16 cellular contexts compared by ENCODE assay signal in genomic region chr2:182432051-182432450, GRCh38. TPM values are rescaled to one million over a fixed set of nuclear protein-coding genes. Genes with fewer than 3 reads are reported as not detected.
A peak's percentile ranks its signal among the peaks of the same experiment; 100 is the strongest.
DNase-seq lines count a peak whose midpoint lies in the region; ATAC-seq and TF ChIP-seq lines count a peak whose summit lies in the region.
"Had no signal": no experiment of that assay in that cellular context is flagged by ENCODE, and none has a peak within 500 bp of the region (broad histone marks: within the 10 kb centered on the region; RNA-seq: fewer than 3 reads in every experiment).

No MANE protein-coding gene starts in this region.

- H3K79me2 ChIP-seq in GM23248 (ENCODE audit: insufficient read depth) (no peaks in the 10 kb centered on the region), PC-9 (ENCODE audit: low read depth) (no peaks in the 10 kb centered on the region)

- H3K9ac ChIP-seq in GM23248, result no peak overlapping the region

- H3K27ac ChIP-seq in GM23248 (no peak overlapping the region), PC-9 (no peak overlapping the region), left lung (no peak overlapping the region)

- H3K36me3 Mint-ChIP-seq in nephron progenitor cell (ENCODE audit: low read depth), result no peaks in the 10 kb centered on the region
- H3K36me3 Mint-ChIP-seq: CD4-positive, CD25-positive, alpha-beta regulatory T cell had no signal

- H3K4me2 ChIP-seq in GM23248 (ENCODE audit: unreplicated experiment) (peak overlapping the region; percentile 22), PC-9 (no peak overlapping the region)

- no peak for TF ChIP-seq CTCF in PC-9 (conservative IDR thresholded peaks at IDR 0.05)
- TF ChIP-seq CTCF in nephron progenitor cell (IDR thresholded peaks at IDR 0.05), result no peak
- TF ChIP-seq CTCF in left lung (IDR thresholded peaks at IDR 0.05), result no peak

- in situ Hi-C loops in GM23248 (cut with MboI), result no loop called here

- H3K27me3 ChIP-seq in GM23248 (replicated peaks; ENCODE audit: insufficient read depth) (no peaks in the 10 kb centered on the region), PC-9 (ENCODE audit: insufficient read depth, low read depth) (no peaks in the 10 kb centered on the region), left lung (no peaks in the 10 kb centered on the region)
- H3K27me3 ChIP-seq: BE2C had no signal

- WGBS in GM23248 (ENCODE audit: low coverage in 1 of 2, low lambda C conversion rate in 2 of 2, missing lambda C conversion rate in 2 of 2), 2 experiments, result 97 to 100% methylated on average over 1 of the region's 1 CpG

- H3K27ac Mint-ChIP-seq in nephron progenitor cell, result no peak overlapping the region
- H3K27ac Mint-ChIP-seq: CD4-positive, CD25-positive, alpha-beta regulatory T cell had no signal

- H3K4me1 ChIP-seq in GM23248 (ENCODE audit: insufficient read depth), result peaks cover 31% of the 10 kb centered on the region
- H3K4me1 ChIP-seq in PC-9 (replicated peaks; ENCODE audit: insufficient read depth), result no peaks in the 10 kb centered on the region
- H3K4me1 ChIP-seq in left lung, result no peaks in the 10 kb centered on the region
- H3K4me1 ChIP-seq: BE2C, Caco-2, HAP-1 had no signal

- peaks cover 3% of the 10 kb centered on the region for H3K27me3 Mint-ChIP-seq in nephron progenitor cell (ENCODE audit: low read depth, poor library complexity)
- H3K27me3 Mint-ChIP-seq: CD4-positive, CD25-positive, alpha-beta regulatory T cell had no signal

- CTCF ChIA-PET in PC-9 (lab: Charles Lee), result no interaction called here

- DNase-seq in GM23248 (peak; percentile 31), PC-9 (no peak), fibroblast of peridontal ligament (ENCODE audit: extremely low read depth) (peak; percentile 33), SIG-M5 (lab: John Stamatoyannopoulos, UW) (no peak), nephron progenitor cell (no peak), left lung (no peak)
- DNase-seq: ACHN; BE2C; C1 segment of cervical spinal cord; Caco-2; CD4-positive, CD25-positive, alpha-beta regulatory T cell; GF-D8; KG1 had no signal

- peaks cover 2% of the 10 kb centered on the region for H3K4me1 Mint-ChIP-seq in nephron progenitor cell
- H3K4me1 Mint-ChIP-seq: CD4-positive, CD25-positive, alpha-beta regulatory T cell had no signal

- H3K4me3 Mint-ChIP-seq in nephron progenitor cell, result no peak overlapping the region
- H3K4me3 Mint-ChIP-seq: CD4-positive, CD25-positive, alpha-beta regulatory T cell had no signal

- H3K9me2 ChIP-seq in GM23248 (ENCODE audit: insufficient read depth) (no peaks in the 10 kb centered on the region), PC-9 (ENCODE audit: insufficient read depth) (no peaks in the 10 kb centered on the region; the same call in 1 of the 2 replicates)

- intact Hi-C loops in PC-9 (cut with micrococcal nuclease; ENCODE audit: unreplicated experiment) (no loop called here), left lung (cut with DNase I) (no loop called here)

- H3K9me3 Mint-ChIP-seq in nephron progenitor cell, result peaks cover 3% of the 10 kb centered on the region

- POLR2A ChIA-PET in PC-9 (lab: Charles Lee; ENCODE audit: unreplicated experiment), result no interaction called here

- no peak overlapping the region for H3K4me3 ChIP-seq in GM23248
- H3K4me3 ChIP-seq in PC-9, result no peak overlapping the region
- no peak overlapping the region for H3K4me3 ChIP-seq in left lung
- H3K4me3 ChIP-seq: HAP-1 had no signal

- ATAC-seq in left lung (no peak), GM18867 (IDR thresholded peaks at IDR 0.05; ENCODE audit: unreplicated experiment) (no peak)
- ATAC-seq: HepG2 had no signal

- H3K9me3 ChIP-seq in GM23248 (ENCODE audit: low read depth) (no peaks in the 10 kb centered on the region), PC-9 (ENCODE audit: insufficient read depth, low read depth) (no peaks in the 10 kb centered on the region), left lung (no peaks in the 10 kb centered on the region)
- H3K9me3 ChIP-seq: BE2C, Caco-2, HAP-1 had no signal

- H3F3A ChIP-seq in GM23248 (ENCODE audit: insufficient read depth) (no peaks in the 10 kb centered on the region), PC-9 (ENCODE audit: insufficient read depth, low read depth) (no peaks in the 10 kb centered on the region)

- H2AFZ ChIP-seq in GM23248 (no peak overlapping the region), PC-9 (0 out of 2 replicates have a peak overlapping the region, but pooled peaks have one; percentile 4)

- BruUV-seq in PC-9 (replicated peaks; lab: Mats Ljungman, UMichigan), result no TSS peak

- H3K36me3 ChIP-seq in GM23248 (ENCODE audit: low read depth) (no peaks in the 10 kb centered on the region), PC-9 (ENCODE audit: low read depth) (no peaks in the 10 kb centered on the region), left lung (no peaks in the 10 kb centered on the region)
- H3K36me3 ChIP-seq: BE2C, HAP-1 had no signal

- no peaks in the 10 kb centered on the region for H4K20me1 ChIP-seq in GM23248 (ENCODE audit: insufficient read depth)
- no peaks in the 10 kb centered on the region; the same call in 1 of the 2 replicates for H4K20me1 ChIP-seq in PC-9 (ENCODE audit: insufficient read depth)

RNA-seq across cellular contexts. Expression of gene PDE1A, which starts 5.2 kb away (rescaled TPM):
- 1.9 and 16.3 TPM in 2 replicates for total RNA-seq in GM23248 (2014; rRNA removed; shearing (Covaris generic))
- polyA plus RNA-seq in GM23248 (2016; fragmentation: Nextera tagmentation; extraction: Ambion mirVana), result 0.93 and 1.0 TPM in 2 replicates
- total RNA-seq in PC-9 (2021), result 0.11 and 0.30 TPM in 2 replicates
- 1 to 10 TPM; 4.6 to 5.3 TPM for total RNA-seq in left lung
- total RNA-seq: Caco-2; CD4-positive, CD25-positive, alpha-beta regulatory T cell; HepG2 had no signal
- polyA plus RNA-seq: CD4-positive, CD25-positive, alpha-beta regulatory T cell; HepG2 had no signal

Comparison
In these comparisons a context has a peak if more than half of its experiments do, and no peak if none do; other contexts are left out.
1. DNase-seq: peak in GM23248 (single experiment) and fibroblast of peridontal ligament (single experiment); none in PC-9 (0 of 2), SIG-M5 (single experiment), nephron progenitor cell (single experiment) and left lung (0 of 2).